Comparison of ENCODE assay signal across 1 cellular context in genomic region chr5:176606875-176607274, GRCh38.
TF ChIP-seq lines count a peak whose summit lies in the region.

No MANE protein-coding gene starts in this region.

TF ChIP-seq in H1, 55 proteins besides CTCF, POLR2A, EP300 and RAD21:
- TF ChIP-seq KDM1A (IDR thresholded peaks at IDR 0.05; ENCODE audit: borderline replicate concordance, low read length) = peak; percentile 81; the same call in 1 of the 2 replicates
- no peak for TF ChIP-seq CEBPB (IDR thresholded peaks at IDR 0.05; ENCODE audit: low read depth, low read length)
- TF ChIP-seq TEAD4 (IDR thresholded peaks at IDR 0.05; ENCODE audit: low read depth, low read length) = no peak
TF ChIP-seq in H1: peak in this region for 1.
